In the genomic region with DNA sequence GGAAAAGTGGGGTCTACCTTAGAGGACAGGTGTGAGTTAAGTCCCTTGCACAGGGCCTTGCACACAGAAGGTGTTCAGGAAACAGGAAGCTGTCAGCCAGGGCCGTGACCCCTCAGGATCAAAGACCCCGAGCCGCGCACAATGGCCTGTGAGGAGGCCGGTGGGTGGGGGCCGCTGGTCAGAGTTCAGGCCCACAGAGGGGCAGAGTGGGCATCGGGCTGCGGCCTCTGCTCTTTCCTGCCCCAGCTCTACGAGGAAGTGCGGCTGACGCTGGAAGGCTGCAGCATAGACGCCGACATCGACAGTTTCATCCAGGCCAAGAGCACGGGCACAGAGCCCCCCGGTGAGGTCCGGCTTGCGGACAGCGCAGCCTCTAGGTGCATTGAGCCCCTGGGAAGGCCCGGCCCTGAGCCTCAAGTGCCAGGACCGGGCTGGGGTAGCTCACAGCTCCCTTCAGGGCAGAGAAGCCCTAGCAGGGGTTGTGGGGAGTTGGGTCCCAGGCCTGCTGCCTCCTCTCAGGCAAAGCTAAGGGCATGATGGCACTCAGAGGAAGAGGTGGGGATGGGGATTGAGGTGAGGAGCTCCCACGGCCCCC, we compare ENCODE assay signal across 1 cellular context.
A peak's percentile ranks its signal among the peaks of the same experiment; 100 is the strongest.
TF ChIP-seq lines count a peak whose summit lies in the region.

No MANE protein-coding gene starts in this region.

TF ChIP-seq in HepG2, 621 proteins besides CTCF, POLR2A, EP300 and RAD21 (continued from another document and continues in another):
- TF ChIP-seq, protein P1, sequence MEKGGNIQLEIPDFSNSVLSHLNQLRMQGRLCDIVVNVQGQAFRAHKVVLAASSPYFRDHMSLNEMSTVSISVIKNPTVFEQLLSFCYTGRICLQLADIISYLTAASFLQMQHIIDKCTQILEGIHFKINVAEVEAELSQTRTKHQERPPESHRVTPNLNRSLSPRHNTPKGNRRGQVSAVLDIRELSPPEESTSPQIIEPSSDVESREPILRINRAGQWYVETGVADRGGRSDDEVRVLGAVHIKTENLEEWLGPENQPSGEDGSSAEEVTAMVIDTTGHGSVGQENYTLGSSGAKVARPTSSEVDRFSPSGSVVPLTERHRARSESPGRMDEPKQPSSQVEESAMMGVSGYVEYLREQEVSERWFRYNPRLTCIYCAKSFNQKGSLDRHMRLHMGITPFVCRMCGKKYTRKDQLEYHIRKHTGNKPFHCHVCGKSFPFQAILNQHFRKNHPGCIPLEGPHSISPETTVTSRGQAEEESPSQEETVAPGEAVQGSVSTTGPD (CRISPR knock-in tag; IDR thresholded peaks at IDR 0.05) = 0 out of 2 replicates have a peak, but pooled peaks have one; percentile 52
- TF ChIP-seq ZMYM2 (CRISPR knock-in tag; IDR thresholded peaks at IDR 0.05) (0 out of 2 replicates have a peak, but pooled peaks have one; percentile 39), KLF12 (CRISPR knock-in tag; IDR thresholded peaks at IDR 0.05; ENCODE audit: borderline replicate concordance) (no peak), ZNF556 (CRISPR knock-in tag; IDR thresholded peaks at IDR 0.05; ENCODE audit: borderline replicate concordance) (peak; percentile 74; the same call in 1 of the 2 replicates), PRMT3 (CRISPR knock-in tag; IDR thresholded peaks at IDR 0.05; ENCODE audit: borderline replicate concordance, low read depth) (no peak), KLF15 (CRISPR knock-in tag; IDR thresholded peaks at IDR 0.05; ENCODE audit: borderline replicate concordance) (no peak), ZNF850 (CRISPR knock-in tag; conservative IDR thresholded peaks at IDR 0.05) (no peak), ZNF451 (CRISPR knock-in tag; IDR thresholded peaks at IDR 0.05) (no peak; the same call in 1 of the 2 replicates), EHMT2 (IDR thresholded peaks at IDR 0.05; ENCODE audit: borderline replicate concordance, low read depth, low read length) (no peak), TAF15 (IDR thresholded peaks at IDR 0.05; ENCODE audit: low read depth, low read length, poor library complexity, severe bottlenecking) (no peak), BCLAF1 (IDR thresholded peaks at IDR 0.05) (no peak), NR3C1 (CRISPR knock-in tag; IDR thresholded peaks at IDR 0.05) (no peak), NFE2 (CRISPR knock-in tag; IDR thresholded peaks at IDR 0.05) (no peak), ZNF576 (CRISPR knock-in tag; IDR thresholded peaks at IDR 0.05) (0 out of 2 replicates have a peak, but pooled peaks have one; percentile 15), HMGXB3 (CRISPR knock-in tag; IDR thresholded peaks at IDR 0.05; ENCODE audit: borderline replicate concordance) (no peak), JARID2 (CRISPR knock-in tag; IDR thresholded peaks at IDR 0.05; ENCODE audit: insufficient replicate concordance) (no peak), TOPORS (CRISPR knock-in tag; IDR thresholded peaks at IDR 0.05) (peak; percentile 85; the same call in 1 of the 2 replicates), BRD4 (CRISPR knock-in tag; IDR thresholded peaks at IDR 0.05) (0 out of 2 replicates have a peak, but pooled peaks have one; percentile 23), ZFYVE20 (CRISPR knock-in tag; IDR thresholded peaks at IDR 0.05; ENCODE audit: borderline replicate concordance, low read depth) (no peak), TEAD2 (CRISPR knock-in tag; IDR thresholded peaks at IDR 0.05) (no peak), ZNF773 (CRISPR knock-in tag; IDR thresholded peaks at IDR 0.05; ENCODE audit: borderline replicate concordance) (no peak), HNRNPH1 (optimal IDR thresholded peaks at IDR 0.05; ENCODE audit: low read depth, low read length) (no peak), NRL (CRISPR knock-in tag; IDR thresholded peaks at IDR 0.05; ENCODE audit: borderline replicate concordance) (peak; percentile 70; the same call in 1 of the 2 replicates), ZNF672 (CRISPR knock-in tag; IDR thresholded peaks at IDR 0.05) (no peak), TFDP1 (CRISPR knock-in tag; IDR thresholded peaks at IDR 0.05; ENCODE audit: borderline replicate concordance) (peak; percentile 15; the same call in 1 of the 2 replicates), CAMTA2 (CRISPR knock-in tag; IDR thresholded peaks at IDR 0.05; ENCODE audit: borderline replicate concordance) (no peak), GTF3A (CRISPR knock-in tag; conservative IDR thresholded peaks at IDR 0.05) (no peak), ZNF883 (CRISPR knock-in tag; IDR thresholded peaks at IDR 0.05; ENCODE audit: not compliant biosample characterization) (no peak), SCMH1 (CRISPR knock-in tag; IDR thresholded peaks at IDR 0.05; ENCODE audit: borderline replicate concordance) (no peak), ZUFSP (CRISPR knock-in tag; IDR thresholded peaks at IDR 0.05; ENCODE audit: borderline replicate concordance) (no peak), KAT7 (CRISPR knock-in tag; IDR thresholded peaks at IDR 0.05; ENCODE audit: borderline replicate concordance) (no peak), TEAD3 (CRISPR knock-in tag; optimal IDR thresholded peaks at IDR 0.05; ENCODE audit: borderline replicate concordance) (peak; percentile 16), TIGD3 (CRISPR knock-in tag; IDR thresholded peaks at IDR 0.05; ENCODE audit: borderline replicate concordance) (no peak), ZNF382 (CRISPR knock-in tag; IDR thresholded peaks at IDR 0.05; ENCODE audit: borderline replicate concordance) (no peak), KLF11 (CRISPR knock-in tag; IDR thresholded peaks at IDR 0.05) (no peak), ZNF160 (CRISPR knock-in tag; IDR thresholded peaks at IDR 0.05) (no peak), BRCA1 (CRISPR knock-in tag; IDR thresholded peaks at IDR 0.05) (0 out of 2 replicates have a peak, but pooled peaks have one; percentile 44), ZFP82 (CRISPR knock-in tag; IDR thresholded peaks at IDR 0.05; ENCODE audit: borderline replicate concordance) (no peak), GFI1 (CRISPR knock-in tag; IDR thresholded peaks at IDR 0.05; ENCODE audit: borderline replicate concordance) (0 out of 2 replicates have a peak, but pooled peaks have one; percentile 33), RELA (CRISPR knock-in tag; IDR thresholded peaks at IDR 0.05) (no peak)
- TF ChIP-seq, protein P2, sequence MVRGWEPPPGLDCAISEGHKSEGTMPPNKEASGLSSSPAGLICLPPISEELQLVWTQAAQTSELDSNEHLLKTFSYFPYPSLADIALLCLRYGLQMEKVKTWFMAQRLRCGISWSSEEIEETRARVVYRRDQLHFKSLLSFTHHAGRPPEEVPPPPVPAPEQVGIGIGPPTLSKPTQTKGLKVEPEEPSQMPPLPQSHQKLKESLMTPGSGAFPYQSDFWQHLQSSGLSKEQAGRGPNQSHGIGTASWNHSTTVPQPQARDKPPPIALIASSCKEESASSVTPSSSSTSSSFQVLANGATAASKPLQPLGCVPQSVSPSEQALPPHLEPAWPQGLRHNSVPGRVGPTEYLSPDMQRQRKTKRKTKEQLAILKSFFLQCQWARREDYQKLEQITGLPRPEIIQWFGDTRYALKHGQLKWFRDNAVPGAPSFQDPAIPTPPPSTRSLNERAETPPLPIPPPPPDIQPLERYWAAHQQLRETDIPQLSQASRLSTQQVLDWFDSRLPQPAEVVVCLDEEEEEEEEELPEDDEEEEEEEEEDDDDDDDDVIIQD (CRISPR knock-in tag; IDR thresholded peaks at IDR 0.05; ENCODE audit: low read depth) = no peak
- TF ChIP-seq, protein P3, sequence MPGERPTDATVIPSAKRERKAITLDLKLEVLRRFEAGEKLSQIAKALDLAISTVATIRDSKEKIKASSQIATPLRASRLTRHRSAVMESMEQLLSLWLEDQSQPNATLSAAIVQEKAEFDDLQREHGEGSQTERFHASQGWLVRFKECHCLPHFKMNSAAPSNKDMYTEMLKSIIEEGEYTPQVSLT (CRISPR knock-in tag; IDR thresholded peaks at IDR 0.05; ENCODE audit: borderline replicate concordance, low read depth) = no peak
- TF ChIP-seq, protein P4, sequence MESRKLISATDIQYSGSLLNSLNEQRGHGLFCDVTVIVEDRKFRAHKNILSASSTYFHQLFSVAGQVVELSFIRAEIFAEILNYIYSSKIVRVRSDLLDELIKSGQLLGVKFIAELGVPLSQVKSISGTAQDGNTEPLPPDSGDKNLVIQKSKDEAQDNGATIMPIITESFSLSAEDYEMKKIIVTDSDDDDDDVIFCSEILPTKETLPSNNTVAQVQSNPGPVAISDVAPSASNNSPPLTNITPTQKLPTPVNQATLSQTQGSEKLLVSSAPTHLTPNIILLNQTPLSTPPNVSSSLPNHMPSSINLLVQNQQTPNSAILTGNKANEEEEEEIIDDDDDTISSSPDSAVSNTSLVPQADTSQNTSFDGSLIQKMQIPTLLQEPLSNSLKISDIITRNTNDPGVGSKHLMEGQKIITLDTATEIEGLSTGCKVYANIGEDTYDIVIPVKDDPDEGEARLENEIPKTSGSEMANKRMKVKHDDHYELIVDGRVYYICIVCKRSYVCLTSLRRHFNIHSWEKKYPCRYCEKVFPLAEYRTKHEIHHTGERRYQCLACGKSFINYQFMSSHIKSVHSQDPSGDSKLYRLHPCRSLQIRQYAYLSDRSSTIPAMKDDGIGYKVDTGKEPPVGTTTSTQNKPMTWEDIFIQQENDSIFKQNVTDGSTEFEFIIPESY (CRISPR knock-in tag; IDR thresholded peaks at IDR 0.05) = no peak
